In the genomic region with DNA sequence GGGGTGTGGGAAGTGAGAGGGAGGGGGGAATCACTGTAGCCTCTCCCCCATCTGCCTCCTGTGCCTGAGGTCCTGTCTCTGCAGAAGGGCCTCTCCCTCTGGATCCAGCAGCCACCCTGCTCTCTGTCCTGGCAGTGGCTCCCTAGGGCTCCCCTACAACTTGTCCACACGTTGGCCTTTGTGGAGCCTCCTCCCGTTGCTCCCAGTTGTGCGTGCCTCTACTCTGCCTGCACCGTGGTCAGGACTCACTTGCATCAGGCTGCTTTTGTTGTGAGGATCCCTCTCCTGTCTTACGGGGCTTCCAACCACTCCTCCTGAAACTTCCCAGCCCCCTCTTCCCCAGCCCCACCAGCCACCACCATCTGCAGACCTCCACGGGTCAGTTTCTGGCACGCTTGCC, we compare ENCODE assay signal across 22 cellular contexts.
"Had no signal": no experiment of that assay in that cellular context is flagged by ENCODE, and none has a peak within 500 bp of the region (broad histone marks: within the 10 kb centered on the region; RNA-seq: fewer than 3 reads in every experiment).

No MANE protein-coding gene starts in this region.

- H3K27ac Mint-ChIP-seq: activated CD4-positive, alpha-beta memory T cell treated with anti-CD3 and anti-CD28 coated beads, Interleukin-2, amount 10 ng/mL, durations not matched to agents 7 days and 5 days; activated CD4-positive, alpha-beta T cell treated with anti-CD3 and anti-CD28 coated beads for 36 hours; activated naive CD4-positive, alpha-beta T cell treated with anti-CD3 and anti-CD28 coated beads for 36 hours; activated naive CD8-positive, alpha-beta T cell; activated T-helper 17 cell treated with anti-CD3 and anti-CD28 coated beads, Interleukin-2, amount 50 U/mL, for 72 hours had no signal

- H2AFZ ChIP-seq: PC-9 had no signal

- H3K4me1 Mint-ChIP-seq: activated CD4-positive, alpha-beta memory T cell treated with anti-CD3 and anti-CD28 coated beads, Interleukin-2, amount 10 ng/mL, durations not matched to agents 7 days and 5 days; activated CD4-positive, alpha-beta T cell treated with anti-CD3 and anti-CD28 coated beads for 36 hours; activated T-helper 17 cell treated with anti-CD3 and anti-CD28 coated beads, Interleukin-2, amount 50 U/mL, for 72 hours had no signal

- H3K4me3 Mint-ChIP-seq: activated CD4-positive, alpha-beta memory T cell treated with anti-CD3 and anti-CD28 coated beads, Interleukin-2, amount 10 ng/mL, durations not matched to agents 7 days and 5 days; activated CD4-positive, alpha-beta T cell treated with anti-CD3 and anti-CD28 coated beads for 36 hours; activated naive CD4-positive, alpha-beta T cell treated with anti-CD3 and anti-CD28 coated beads for 36 hours; activated naive CD8-positive, alpha-beta T cell; activated T-helper 17 cell treated with anti-CD3 and anti-CD28 coated beads, Interleukin-2, amount 50 U/mL, for 72 hours had no signal

- DNase-seq: activated CD4-positive, alpha-beta memory T cell treated with anti-CD3 and anti-CD28 coated beads, Interleukin-2, amount 10 ng/mL, durations not matched to agents 7 days and 5 days; activated CD4-positive, alpha-beta T cell treated with anti-CD3 and anti-CD28 coated beads for 36 hours; activated CD4-positive, alpha-beta T cell treated with anti-CD3 and anti-CD28 coated beads, Interleukin-2, amount 50 U/mL, for 1 hour; activated gamma-delta T cell; activated naive CD4-positive, alpha-beta T cell treated with anti-CD3 and anti-CD28 coated beads for 36 hours; activated T-cell treated with anti-CD3 and anti-CD28 coated beads for 4 hours; activated T-cell treated with anti-CD3 and anti-CD28 coated beads, Interleukin-2, amount 50 U/mL, for 48 hours; amygdala; KBM-7; NCI-H1092; NCI-H1417; NCI-H1694; NCI-H2029 treated with DMSO at 0.1 percent for 48 hours; NCI-H345; NCI-H510A; NCI-H526 treated with DMSO at 0.1 percent for 48 hours; PC-9; SHP77 treated with DMSO at 0.1 percent for 48 hours; T-helper 1 cell had no signal

- H3K4me3 ChIP-seq: PC-9 had no signal

- H3K9me3 Mint-ChIP-seq: activated CD4-positive, alpha-beta memory T cell treated with anti-CD3 and anti-CD28 coated beads, Interleukin-2, amount 10 ng/mL, durations not matched to agents 7 days and 5 days; activated naive CD4-positive, alpha-beta T cell treated with anti-CD3 and anti-CD28 coated beads for 36 hours; activated T-helper 17 cell treated with anti-CD3 and anti-CD28 coated beads, Interleukin-2, amount 50 U/mL, for 72 hours had no signal

- H3K27ac ChIP-seq: PC-9, VCaP had no signal

- H3K36me3 Mint-ChIP-seq: activated naive CD8-positive, alpha-beta T cell had no signal

- H3K4me2 ChIP-seq: PC-9 had no signal
